Comparison of ENCODE assay signal across 2 cellular contexts in genomic region chr22:38582923-38583322, GRCh38. TPM values are rescaled to one million over a fixed set of nuclear protein-coding genes. Genes with fewer than 3 reads are reported as not detected.
"Had no signal": no experiment of that assay in that cellular context is flagged by ENCODE, and none has a peak within 500 bp of the region (broad histone marks: within the 10 kb centered on the region; RNA-seq: fewer than 3 reads in every experiment).

No MANE protein-coding gene starts in this region.

RNA-seq across cellular contexts. Expression of gene DMC1, which starts 12.9 kb away (rescaled TPM):
- total RNA-seq: upper lobe of right lung had no signal
- polyA plus RNA-seq: neural cell had no signal
